In genomic region chr13:37058801-37059135, GRCh38 we compare ENCODE assay signal across 8 cellular contexts. TPM values are rescaled to one million over a fixed set of nuclear protein-coding genes. Genes with fewer than 3 reads are reported as not detected.
DNase-seq lines count a peak whose midpoint lies in the region; ATAC-seq lines count a peak whose summit lies in the region.

No MANE protein-coding gene starts in this region.

- peak overlapping the region; percentile 82 for H3K4me3 ChIP-seq in iPS-11a (ENCODE audit: low read depth, low read length)

- peak; percentile 17 for ATAC-seq in HG02571 (IDR thresholded peaks at IDR 0.05; ENCODE audit: unreplicated experiment)

- peak; percentile 32 for DNase-seq in NCI-H82 treated with DMSO at 0.1 percent for 48 hours (lab: John Stamatoyannopoulos, UW; ENCODE audit: unreplicated experiment)
- no peak for DNase-seq in NCI-H82 (lab: John Stamatoyannopoulos, UW)
- DNase-seq in NCI-H146 treated with DMSO at 0.1 percent for 48 hours (lab: John Stamatoyannopoulos, UW; ENCODE audit: unreplicated experiment) = peak; percentile 54
- DNase-seq in activated naive CD8-positive, alpha-beta T cell treated with anti-CD3 and anti-CD28 coated beads, Interleukin-2, amount 50 U/mL, for 16 hours (ENCODE audit: low read depth, low spot score) = peak; percentile 5
- DNase-seq in smooth muscle cell of the brain vasculature (ENCODE audit: low read depth, low spot score) = peak; percentile 10
- no peak for DNase-seq in ureter (ENCODE audit: low spot score)

RNA-seq across cellular contexts. Expression of gene SUPT20H, which starts 0.7 kb away (rescaled TPM):
- 100.0 TPM for total RNA-seq in ureter

RNA-seq across cellular contexts. Expression of gene CSNK1A1L, which starts 46.7 kb away (rescaled TPM):
- not detected for total RNA-seq in ureter

RNA-seq across cellular contexts. Expression of gene EXOSC8, which starts 58.2 kb away (rescaled TPM):
- 44.1 TPM for total RNA-seq in ureter

RNA-seq across cellular contexts. Expression of gene ALG5, which starts 59.6 kb away (rescaled TPM):
- 40.7 TPM for total RNA-seq in ureter

Comparison
In these comparisons a context has a peak if more than half of its experiments do, and no peak if none do; other contexts are left out.
1. DNase-seq: peak in NCI-H82 treated with DMSO at 0.1 percent for 48 hours (single experiment), NCI-H146 treated with DMSO at 0.1 percent for 48 hours (single experiment), activated naive CD8-positive, alpha-beta T cell treated with anti-CD3 and anti-CD28 coated beads, Interleukin-2, amount 50 U/mL, for 16 hours (single experiment) and smooth muscle cell of the brain vasculature (single experiment); none in NCI-H82 (single experiment) and ureter (single experiment).